1 cellular context compared by ENCODE assay signal in the genomic region with DNA sequence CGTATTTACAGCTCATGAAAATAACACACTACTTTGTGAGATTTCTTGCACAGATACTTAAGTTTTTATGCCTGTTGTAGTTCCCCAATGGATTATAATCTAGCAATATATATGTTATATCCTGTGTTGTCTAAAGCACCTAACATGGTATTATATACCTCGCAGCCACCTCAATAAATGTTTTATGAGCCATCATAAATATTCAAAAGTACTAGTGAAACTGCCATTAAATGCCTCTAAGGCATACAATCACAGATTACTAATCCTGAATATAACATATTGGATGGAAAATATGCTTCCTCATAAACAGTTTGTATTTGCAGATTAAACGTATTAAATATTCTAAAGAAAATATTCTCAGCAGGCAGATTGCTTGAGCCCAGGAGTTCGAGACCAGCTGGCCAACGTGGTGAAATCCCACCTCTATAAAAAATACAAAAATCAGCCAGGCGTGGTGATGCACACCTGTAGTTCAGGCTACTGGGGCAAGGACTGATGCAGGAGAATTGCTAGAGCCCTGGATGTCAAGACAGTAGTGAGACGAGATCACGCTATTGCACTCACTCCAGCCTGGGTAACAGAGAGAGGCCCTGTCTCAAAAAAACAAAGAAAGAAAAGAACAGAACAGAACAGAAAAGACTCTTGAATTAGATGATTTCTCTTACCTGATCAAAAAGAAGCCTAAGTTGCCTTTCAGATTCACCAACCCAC.
TF ChIP-seq lines count a peak whose summit lies in the region.

No MANE protein-coding gene starts in this region.

TF ChIP-seq in HEK293, 187 proteins besides CTCF, POLR2A, EP300 and RAD21 (continued from another document):
- TF ChIP-seq, protein P1, sequence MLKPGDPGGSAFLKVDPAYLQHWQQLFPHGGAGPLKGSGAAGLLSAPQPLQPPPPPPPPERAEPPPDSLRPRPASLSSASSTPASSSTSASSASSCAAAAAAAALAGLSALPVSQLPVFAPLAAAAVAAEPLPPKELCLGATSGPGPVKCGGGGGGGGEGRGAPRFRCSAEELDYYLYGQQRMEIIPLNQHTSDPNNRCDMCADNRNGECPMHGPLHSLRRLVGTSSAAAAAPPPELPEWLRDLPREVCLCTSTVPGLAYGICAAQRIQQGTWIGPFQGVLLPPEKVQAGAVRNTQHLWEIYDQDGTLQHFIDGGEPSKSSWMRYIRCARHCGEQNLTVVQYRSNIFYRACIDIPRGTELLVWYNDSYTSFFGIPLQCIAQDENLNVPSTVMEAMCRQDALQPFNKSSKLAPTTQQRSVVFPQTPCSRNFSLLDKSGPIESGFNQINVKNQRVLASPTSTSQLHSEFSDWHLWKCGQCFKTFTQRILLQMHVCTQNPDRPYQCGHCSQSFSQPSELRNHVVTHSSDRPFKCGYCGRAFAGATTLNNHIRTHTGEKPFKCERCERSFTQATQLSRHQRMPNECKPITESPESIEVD (tag by site-specific recombination; IDR thresholded peaks at IDR 0.05) = peak; percentile 76
- TF ChIP-seq ZNF843 (tag by site-specific recombination; IDR thresholded peaks at IDR 0.05) (0 out of 2 replicates have a peak, but pooled peaks have one; percentile 43), KLF7 (tag by site-specific recombination; IDR thresholded peaks at IDR 0.05; ENCODE audit: borderline replicate concordance) (no peak), ZNF239 (tag by site-specific recombination; IDR thresholded peaks at IDR 0.05) (no peak), GLIS1 (tag by site-specific recombination; IDR thresholded peaks at IDR 0.05) (no peak), BCL11B (tag by site-specific recombination; IDR thresholded peaks at IDR 0.05; ENCODE audit: low read depth) (0 out of 2 replicates have a peak, but pooled peaks have one; percentile 28)
- TF ChIP-seq, protein P2, sequence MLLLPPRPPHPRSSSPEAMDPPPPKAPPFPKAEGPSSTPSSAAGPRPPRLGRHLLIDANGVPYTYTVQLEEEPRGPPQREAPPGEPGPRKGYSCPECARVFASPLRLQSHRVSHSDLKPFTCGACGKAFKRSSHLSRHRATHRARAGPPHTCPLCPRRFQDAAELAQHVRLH (tag by site-specific recombination; IDR thresholded peaks at IDR 0.05) = peak; percentile 82
- TF ChIP-seq, protein P3, sequence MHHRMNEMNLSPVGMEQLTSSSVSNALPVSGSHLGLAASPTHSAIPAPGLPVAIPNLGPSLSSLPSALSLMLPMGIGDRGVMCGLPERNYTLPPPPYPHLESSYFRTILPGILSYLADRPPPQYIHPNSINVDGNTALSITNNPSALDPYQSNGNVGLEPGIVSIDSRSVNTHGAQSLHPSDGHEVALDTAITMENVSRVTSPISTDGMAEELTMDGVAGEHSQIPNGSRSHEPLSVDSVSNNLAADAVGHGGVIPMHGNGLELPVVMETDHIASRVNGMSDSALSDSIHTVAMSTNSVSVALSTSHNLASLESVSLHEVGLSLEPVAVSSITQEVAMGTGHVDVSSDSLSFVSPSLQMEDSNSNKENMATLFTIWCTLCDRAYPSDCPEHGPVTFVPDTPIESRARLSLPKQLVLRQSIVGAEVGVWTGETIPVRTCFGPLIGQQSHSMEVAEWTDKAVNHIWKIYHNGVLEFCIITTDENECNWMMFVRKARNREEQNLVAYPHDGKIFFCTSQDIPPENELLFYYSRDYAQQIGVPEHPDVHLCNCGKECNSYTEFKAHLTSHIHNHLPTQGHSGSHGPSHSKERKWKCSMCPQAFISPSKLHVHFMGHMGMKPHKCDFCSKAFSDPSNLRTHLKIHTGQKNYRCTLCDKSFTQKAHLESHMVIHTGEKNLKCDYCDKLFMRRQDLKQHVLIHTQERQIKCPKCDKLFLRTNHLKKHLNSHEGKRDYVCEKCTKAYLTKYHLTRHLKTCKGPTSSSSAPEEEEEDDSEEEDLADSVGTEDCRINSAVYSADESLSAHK (tag by site-specific recombination; IDR thresholded peaks at IDR 0.05) = 0 out of 2 replicates have a peak, but pooled peaks have one; percentile 26
- TF ChIP-seq, protein P4, sequence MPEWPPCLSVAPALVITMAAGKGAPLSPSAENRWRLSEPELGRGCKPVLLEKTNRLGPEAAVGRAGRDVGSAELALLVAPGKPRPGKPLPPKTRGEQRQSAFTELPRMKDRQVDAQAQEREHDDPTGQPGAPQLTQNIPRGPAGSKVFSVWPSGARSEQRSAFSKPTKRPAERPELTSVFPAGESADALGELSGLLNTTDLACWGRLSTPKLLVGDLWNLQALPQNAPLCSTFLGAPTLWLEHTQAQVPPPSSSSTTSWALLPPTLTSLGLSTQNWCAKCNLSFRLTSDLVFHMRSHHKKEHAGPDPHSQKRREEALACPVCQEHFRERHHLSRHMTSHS (tag by site-specific recombination; IDR thresholded peaks at IDR 0.05) = no peak
